In the genomic region with DNA sequence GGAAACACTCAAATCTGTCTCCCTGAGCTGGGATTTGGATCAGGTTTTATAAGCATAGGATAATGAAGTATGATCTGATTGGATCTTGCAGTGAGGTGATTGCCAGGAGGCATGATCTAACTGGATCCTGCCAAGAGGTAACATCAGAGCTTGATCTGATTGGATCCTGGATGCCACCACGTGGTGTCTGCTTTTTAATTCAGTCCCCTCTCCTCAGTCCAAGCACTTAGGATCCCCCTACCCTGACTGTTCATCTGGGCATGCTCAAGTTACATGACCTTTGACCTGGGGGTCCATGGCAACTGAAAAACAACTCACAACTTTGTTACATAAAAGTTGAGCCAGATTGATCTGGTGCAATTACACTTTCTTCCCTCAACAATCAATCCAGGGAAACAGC, we compare ENCODE assay signal across 14 cellular contexts. TPM values are rescaled to one million over a fixed set of nuclear protein-coding genes. Genes with fewer than 3 reads are reported as not detected.
DNase-seq lines count a peak whose midpoint lies in the region; ATAC-seq, FAIRE-seq and TF ChIP-seq lines count a peak whose summit lies in the region.
"Had no signal": no experiment of that assay in that cellular context is flagged by ENCODE, and none has a peak within 500 bp of the region (broad histone marks: within the 10 kb centered on the region; RNA-seq: fewer than 3 reads in every experiment).

No MANE protein-coding gene starts in this region.

- WGBS in A549 (ENCODE audit: missing lambda C conversion rate): 0% methylated on average over 1 of the region's 1 CpG

- no peak for TF ChIP-seq RAD21 in A549 (conservative IDR thresholded peaks at IDR 0.05 in 1 of 2, IDR thresholded peaks at IDR 0.05 in 1 of 2)

- in situ Hi-C loops in Caki2 (cut with HindIII; ENCODE audit: low pct_unique_long_range_greater_than_20kb, low sequenced_read_pairs): no loop called here

- H3K36me3 Mint-ChIP-seq in activated T-cell treated with anti-CD3 and anti-CD28 coated beads, Interleukin-2, amount 50 U/mL, for 72 hours (ENCODE audit: insufficient read depth in 2 of 2): no peaks in the 10 kb centered on the region
- H3K36me3 Mint-ChIP-seq: CD8-positive, alpha-beta memory T cell had no signal

- no peak overlapping the region for H3K4me3 ChIP-seq in A549
- no peak overlapping the region for H3K4me3 ChIP-seq in mucosa of descending colon
- H3K4me3 ChIP-seq: BLaER1, Peyer's patch had no signal

- H3K27ac ChIP-seq in A549: no peak overlapping the region
- H3K27ac ChIP-seq: BLaER1, Peyer's patch had no signal

- H3K9me3 ChIP-seq in A549 (no peaks in the 10 kb centered on the region), mucosa of descending colon (no peaks in the 10 kb centered on the region)
- H3K9me3 ChIP-seq: BLaER1, Peyer's patch had no signal

- TF ChIP-seq POLR2A in A549 (IDR thresholded peaks at IDR 0.05; ENCODE audit: low read length): no peak

- no peak for FAIRE-seq in A549 (lab: Jason Lieb, UNC)

- H3K4me1 Mint-ChIP-seq in activated T-cell treated with anti-CD3 and anti-CD28 coated beads, Interleukin-2, amount 50 U/mL, for 72 hours (ENCODE audit: low read depth): no peaks in the 10 kb centered on the region
- H3K4me1 Mint-ChIP-seq: CD8-positive, alpha-beta memory T cell had no signal

- H3K36me3 ChIP-seq in mucosa of descending colon (ENCODE audit: low read depth): no peaks in the 10 kb centered on the region
- H3K36me3 ChIP-seq: BLaER1, Peyer's patch had no signal

- no peak for TF ChIP-seq CTCF in A549 (IDR thresholded peaks at IDR 0.05)
- no peak for TF ChIP-seq CTCF in mucosa of descending colon (IDR thresholded peaks at IDR 0.05)

- TF ChIP-seq EP300 in A549 (IDR thresholded peaks at IDR 0.05): no peak

- ATAC-seq in A549 (peak; percentile 27 to 46; a peak in 3 of 6 replicates), GM21515 (IDR thresholded peaks at IDR 0.05; ENCODE audit: unreplicated experiment) (no peak), mucosa of descending colon (no peak)
- no peak for ATAC-seq in activated T-cell treated with anti-CD3 and anti-CD28 coated beads, Interleukin-2, amount 50 U/mL, for 72 hours (replicated peaks in 1 of 2)

- peak in 1 of 2 experiments; percentile 39 for DNase-seq in A549 (ENCODE audit: low read depth in 1 of 2, low spot score in 1 of 2)
- DNase-seq in Caki2 (ENCODE audit: low read depth): peak; percentile 12
- peak; percentile 62 for DNase-seq in ecto neural progenitor cell (ENCODE audit: low spot score)
- DNase-seq in left kidney (ENCODE audit: low read depth, low spot score): peak; percentile 88
- no peak for DNase-seq in activated T-cell treated with anti-CD3 and anti-CD28 coated beads, Interleukin-2, amount 50 U/mL, for 72 hours
- DNase-seq in mucosa of descending colon: no peak
- DNase-seq: CD8-positive, alpha-beta memory T cell; NCI-H1417; NCI-H2081; NCI-H524 treated with DMSO at 0.1 percent for 48 hours; Peyer's patch; SHP77 had no signal

- POLR2A ChIA-PET in A549 (lab: Yijun Ruan, JAX): no interaction called here

- intact Hi-C loops in mucosa of descending colon (cut with DNase I, micrococcal nuclease): no loop called here

- H3K9me3 Mint-ChIP-seq in activated T-cell treated with anti-CD3 and anti-CD28 coated beads, Interleukin-2, amount 50 U/mL, for 72 hours: no peaks in the 10 kb centered on the region
- H3K9me3 Mint-ChIP-seq: CD8-positive, alpha-beta memory T cell had no signal

- no peak overlapping the region for H3K27ac Mint-ChIP-seq in activated T-cell treated with anti-CD3 and anti-CD28 coated beads, Interleukin-2, amount 50 U/mL, for 72 hours

- no peak overlapping the region for H3K4me3 Mint-ChIP-seq in activated T-cell treated with anti-CD3 and anti-CD28 coated beads, Interleukin-2, amount 50 U/mL, for 72 hours
- H3K4me3 Mint-ChIP-seq: CD8-positive, alpha-beta memory T cell had no signal

- CTCF ChIA-PET in A549 (lab: Yijun Ruan, JAX): interaction anchor here (0.8 to 10.5 kb wide), 9 partner anchors 9 to 889 kb away, joined by 3 to 113 read pairs (median 4); no protein-coding TSS in a partner anchor

- no peak overlapping the region for H3K4me2 ChIP-seq in A549
- H3K4me2 ChIP-seq: BLaER1 had no signal

- H3K4me1 ChIP-seq in A549: no peaks in the 10 kb centered on the region
- H3K4me1 ChIP-seq in mucosa of descending colon (ENCODE audit: low read depth): no peaks in the 10 kb centered on the region
- H3K4me1 ChIP-seq: BLaER1, Peyer's patch had no signal

- no peaks in the 10 kb centered on the region for H3K27me3 Mint-ChIP-seq in activated T-cell treated with anti-CD3 and anti-CD28 coated beads, Interleukin-2, amount 50 U/mL, for 72 hours (ENCODE audit: low read depth)

TF ChIP-seq in A549, 52 proteins besides CTCF, POLR2A, EP300 and RAD21:
- TF ChIP-seq FOXS1 (CRISPR knock-in tag; IDR thresholded peaks at IDR 0.05) (no peak), ZNF302 (CRISPR knock-in tag; IDR thresholded peaks at IDR 0.05) (no peak), MAFK (IDR thresholded peaks at IDR 0.05; ENCODE audit: partially characterized antibody) (no peak), USF2 (IDR thresholded peaks at IDR 0.05) (peak; percentile 56), ZSCAN20 (CRISPR knock-in tag; IDR thresholded peaks at IDR 0.05) (no peak), ZFP36 (IDR thresholded peaks at IDR 0.05; ENCODE audit: borderline replicate concordance, partially characterized antibody) (no peak), KDM5A (IDR thresholded peaks at IDR 0.05) (no peak)
TF ChIP-seq in A549: peak in this region for 1.

RNA-seq across cellular contexts. Expression of gene LSM14A, which starts 47.5 kb away (rescaled TPM):
- polyA plus RNA-seq in A549 (2011; rRNA removed) (264 and 278 TPM in 2 replicates), A549 (2017; fragmentation: RNase III; extraction: RNeasy Plus Mini Kit Qiagen cat#74134 plus additional on column Dnase treatment) (227 to 253 TPM (median 241 TPM) in 3 replicates)
- 272 and 304 TPM in 2 replicates for polyA plus RNA-seq in A549 (2012; cell fraction: cytosol; rRNA removed)
- polyA plus RNA-seq in A549 (2012; cell fraction: nucleus; rRNA removed): 99.0 and 113 TPM in 2 replicates
- polyA minus RNA-seq in A549 (2011; rRNA and poly(A)+ RNA removed): 269 and 305 TPM in 2 replicates
- 64.3 and 127 TPM in 2 replicates for total RNA-seq in Caki2 (2014; rRNA removed; shearing (Covaris generic); ENCODE audit: low replicate concordance)
- total RNA-seq in activated T-cell treated with anti-CD3 and anti-CD28 coated beads, Interleukin-2, amount 50 U/mL, for 72 hours: 100 to 1,000 TPM; 112 to 130 TPM
- total RNA-seq in mucosa of descending colon: 100 to 1,000 TPM in 1 of 3 donors, 10 to 100 TPM in 2; 72.5 to 111 (median 85.6) TPM

Comparison
In these comparisons a context has a peak if more than half of its experiments do, and no peak if none do; other contexts are left out.
1. ATAC-seq: peak in A549 (2 of 2); none in GM21515 (single experiment), activated T-cell treated with anti-CD3 and anti-CD28 coated beads, Interleukin-2, amount 50 U/mL, for 72 hours (0 of 2) and mucosa of descending colon (single experiment).
2. DNase-seq: peak in Caki2 (single experiment), ecto neural progenitor cell (single experiment) and left kidney (single experiment); none in activated T-cell treated with anti-CD3 and anti-CD28 coated beads, Interleukin-2, amount 50 U/mL, for 72 hours (0 of 2) and mucosa of descending colon (0 of 3).